1 cellular context compared by ENCODE assay signal in genomic region chr5:74945561-74946165, GRCh38.
TF ChIP-seq lines count a peak whose summit lies in the region.

No MANE protein-coding gene starts in this region.

TF ChIP-seq in GM12878, 131 proteins besides CTCF, POLR2A, EP300 and RAD21 (continued from another document):
- TF ChIP-seq, protein P1, sequence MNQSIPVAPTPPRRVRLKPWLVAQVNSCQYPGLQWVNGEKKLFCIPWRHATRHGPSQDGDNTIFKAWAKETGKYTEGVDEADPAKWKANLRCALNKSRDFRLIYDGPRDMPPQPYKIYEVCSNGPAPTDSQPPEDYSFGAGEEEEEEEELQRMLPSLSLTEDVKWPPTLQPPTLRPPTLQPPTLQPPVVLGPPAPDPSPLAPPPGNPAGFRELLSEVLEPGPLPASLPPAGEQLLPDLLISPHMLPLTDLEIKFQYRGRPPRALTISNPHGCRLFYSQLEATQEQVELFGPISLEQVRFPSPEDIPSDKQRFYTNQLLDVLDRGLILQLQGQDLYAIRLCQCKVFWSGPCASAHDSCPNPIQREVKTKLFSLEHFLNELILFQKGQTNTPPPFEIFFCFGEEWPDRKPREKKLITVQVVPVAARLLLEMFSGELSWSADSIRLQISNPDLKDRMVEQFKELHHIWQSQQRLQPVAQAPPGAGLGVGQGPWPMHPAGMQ (IDR thresholded peaks at IDR 0.05; ENCODE audit: borderline replicate concordance): no peak
- 0 out of 2 replicates have a peak, but pooled peaks have one; percentile 5 for TF ChIP-seq SMC3 (IDR thresholded peaks at IDR 0.05; ENCODE audit: borderline replicate concordance, low read length)
- TF ChIP-seq JUNB (IDR thresholded peaks at IDR 0.05): 0 out of 2 replicates have a peak, but pooled peaks have one; percentile 13
- TF ChIP-seq RBBP5 (conservative IDR thresholded peaks at IDR 0.05): no peak
- no peak for TF ChIP-seq NFIC (IDR thresholded peaks at IDR 0.05; ENCODE audit: low read depth, low read length)
- TF ChIP-seq NR2C1 (IDR thresholded peaks at IDR 0.05): no peak
- TF ChIP-seq GATAD2B (conservative IDR thresholded peaks at IDR 0.05; ENCODE audit: low read depth): no peak
- TF ChIP-seq, protein P2, sequence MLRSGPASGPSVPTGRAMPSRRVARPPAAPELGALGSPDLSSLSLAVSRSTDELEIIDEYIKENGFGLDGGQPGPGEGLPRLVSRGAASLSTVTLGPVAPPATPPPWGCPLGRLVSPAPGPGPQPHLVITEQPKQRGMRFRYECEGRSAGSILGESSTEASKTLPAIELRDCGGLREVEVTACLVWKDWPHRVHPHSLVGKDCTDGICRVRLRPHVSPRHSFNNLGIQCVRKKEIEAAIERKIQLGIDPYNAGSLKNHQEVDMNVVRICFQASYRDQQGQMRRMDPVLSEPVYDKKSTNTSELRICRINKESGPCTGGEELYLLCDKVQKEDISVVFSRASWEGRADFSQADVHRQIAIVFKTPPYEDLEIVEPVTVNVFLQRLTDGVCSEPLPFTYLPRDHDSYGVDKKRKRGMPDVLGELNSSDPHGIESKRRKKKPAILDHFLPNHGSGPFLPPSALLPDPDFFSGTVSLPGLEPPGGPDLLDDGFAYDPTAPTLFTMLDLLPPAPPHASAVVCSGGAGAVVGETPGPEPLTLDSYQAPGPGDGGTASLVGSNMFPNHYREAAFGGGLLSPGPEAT (IDR thresholded peaks at IDR 0.05; ENCODE audit: low read depth): no peak
- TF ChIP-seq MEF2B (IDR thresholded peaks at IDR 0.05; ENCODE audit: partially characterized antibody, poor library complexity, severe bottlenecking): no peak
- peak in 1 of 2 experiments; percentile 32; a peak in 1 of 4 replicates for TF ChIP-seq IKZF2 (IDR thresholded peaks at IDR 0.05)
- TF ChIP-seq POLR2AphosphoS2 (IDR thresholded peaks at IDR 0.05; ENCODE audit: low read depth, low read length): no peak
- no peak for TF ChIP-seq ZNF274 (IDR thresholded peaks at IDR 0.05; ENCODE audit: insufficient read depth, insufficient read length)
- TF ChIP-seq CREB1 (IDR thresholded peaks at IDR 0.05; ENCODE audit: low read depth): no peak
- no peak for TF ChIP-seq CBX5 (IDR thresholded peaks at IDR 0.05; ENCODE audit: low read depth)
- no peak for TF ChIP-seq YY1 (IDR thresholded peaks at IDR 0.05; ENCODE audit: low read depth, low read length)
- no peak for TF ChIP-seq EED (IDR thresholded peaks at IDR 0.05; ENCODE audit: low read depth)
- TF ChIP-seq LARP7 (IDR thresholded peaks at IDR 0.05): no peak
- peak; percentile 73; the same call in 1 of the 2 replicates for TF ChIP-seq SPI1 (IDR thresholded peaks at IDR 0.05; ENCODE audit: borderline replicate concordance, insufficient read depth, low read depth, low read length)
- TF ChIP-seq POU2F2 (IDR thresholded peaks at IDR 0.05; ENCODE audit: borderline replicate concordance, low read depth, low read length): peak; percentile 53; the same call in 1 of the 3 replicates
- no peak for TF ChIP-seq E4F1 (IDR thresholded peaks at IDR 0.05; ENCODE audit: borderline replicate concordance, partially characterized antibody)
- TF ChIP-seq NR2F1 (conservative IDR thresholded peaks at IDR 0.05): peak; percentile 75; the same call in 1 of the 2 replicates
- TF ChIP-seq IRF3 (IDR thresholded peaks at IDR 0.05): no peak
- no peak for TF ChIP-seq NRF1 (conservative IDR thresholded peaks at IDR 0.05; ENCODE audit: low read depth, low read length)
- TF ChIP-seq NBN (IDR thresholded peaks at IDR 0.05): no peak
